8 cellular contexts compared by ENCODE assay signal in genomic region chr11:65962136-65962564, GRCh38. TPM values are rescaled to one million over a fixed set of nuclear protein-coding genes. Genes with fewer than 3 reads are reported as not detected.
DNase-seq lines count a peak whose midpoint lies in the region; TF ChIP-seq lines count a peak whose summit lies in the region.

No MANE protein-coding gene starts in this region.

- peaks cover 21 to 28% (median 22%) of the 10 kb centered on the region in 3 donors for H3K4me1 Mint-ChIP-seq in IgD-negative memory B cell

- peaks cover 15% of the 10 kb centered on the region for H3K4me1 ChIP-seq in ACC112 (ENCODE audit: control insufficient read depth, insufficient read depth, low read length, unreplicated experiment)
- H3K4me1 ChIP-seq in muscle layer of duodenum (ENCODE audit: control insufficient read depth in 1 of 2, insufficient read depth in 2 of 2, low read length in 2 of 2): peaks cover 10 to 26% of the 10 kb centered on the region in 2 donors

- H3K27me3 ChIP-seq in ACC112 (ENCODE audit: insufficient read depth, low read length) (no peaks in the 10 kb centered on the region), muscle layer of duodenum (ENCODE audit: low read depth, low read length) (no peaks in the 10 kb centered on the region)

- DNase-seq in choroid plexus epithelial cell (ENCODE audit: low read depth) (no peak), anterior cingulate cortex (lab: John Stamatoyannopoulos, UW) (no peak), NCI-H82 treated with DMSO at 0.1 percent for 48 hours (lab: John Stamatoyannopoulos, UW; ENCODE audit: unreplicated experiment) (no peak), NCI-H69 (lab: John Stamatoyannopoulos, UW) (no peak), GM19238 (ENCODE audit: insufficient read length, low spot score) (no peak)

- no peaks in the 10 kb centered on the region for H3K27me3 Mint-ChIP-seq in IgD-negative memory B cell

- peak overlapping the region; percentile 91 to 99 (median 96) for H3K4me3 Mint-ChIP-seq in IgD-negative memory B cell

- H3K79me2 ChIP-seq in ACC112 (ENCODE audit: control insufficient read depth, insufficient read depth, low read length, unreplicated experiment): peaks cover 39% of the 10 kb centered on the region

- H3K27ac Mint-ChIP-seq in IgD-negative memory B cell: peak overlapping the region; percentile 94 to 97 (median 95)

- H3K27ac ChIP-seq in ACC112 (ENCODE audit: low read depth, low read length) (peak overlapping the region; percentile 32), muscle layer of duodenum (ENCODE audit: low read length) (peak overlapping the region; percentile 7)

- TF ChIP-seq CTCF in choroid plexus epithelial cell (conservative IDR thresholded peaks at IDR 0.05; ENCODE audit: low read depth, low read length): no peak

- no peaks in the 10 kb centered on the region for H3K9me3 ChIP-seq in muscle layer of duodenum (ENCODE audit: control insufficient read depth in 1 of 2, low read length in 2 of 2)

- H3K36me3 ChIP-seq in ACC112 (ENCODE audit: insufficient read depth, low read length) (peaks cover 20% of the 10 kb centered on the region; the same call in 1 of the 2 replicates), muscle layer of duodenum (ENCODE audit: control insufficient read depth in 1 of 2, insufficient read depth in 2 of 2, low read length in 2 of 2) (peaks cover 32 to 35% of the 10 kb centered on the region in 2 donors)

- H3K36me3 Mint-ChIP-seq in IgD-negative memory B cell: peaks cover 1% of the 10 kb centered on the region

- H3K4me3 ChIP-seq in ACC112 (ENCODE audit: low read depth, low read length) (peak overlapping the region; percentile 99), choroid plexus epithelial cell (ENCODE audit: low read depth, low read length) (peak overlapping the region; percentile 86), muscle layer of duodenum (ENCODE audit: low read depth in 1 of 2, low read length in 2 of 2) (peak overlapping the region; percentile 76 to 96)

- no peak overlapping the region for H2AFZ ChIP-seq in ACC112 (ENCODE audit: low read length, unreplicated experiment)

- H3K9me3 Mint-ChIP-seq in IgD-negative memory B cell: no peaks in the 10 kb centered on the region

RNA-seq across cellular contexts. Expression of gene SART1, which starts 0.6 kb away (rescaled TPM):
- 53.1 TPM for polyA plus RNA-seq in IgD-negative memory B cell

RNA-seq across cellular contexts. Expression of gene TSGA10IP, which starts 16.9 kb away (rescaled TPM):
- polyA plus RNA-seq in IgD-negative memory B cell: not detected

RNA-seq across cellular contexts. Expression of gene EIF1AD, which starts 39.8 kb away (rescaled TPM):
- 35.8 TPM for polyA plus RNA-seq in IgD-negative memory B cell

RNA-seq across cellular contexts. Expression of gene BANF1, which starts 40.2 kb away (rescaled TPM):
- polyA plus RNA-seq in IgD-negative memory B cell: 284 TPM

RNA-seq across cellular contexts. Expression of gene DRAP1, which starts 42.9 kb away (rescaled TPM):
- 90.7 TPM for polyA plus RNA-seq in IgD-negative memory B cell
